13 cellular contexts compared by ENCODE assay signal in genomic region chr16:2043980-2044451, GRCh38. TPM values are rescaled to one million over a fixed set of nuclear protein-coding genes. Genes with fewer than 3 reads are reported as not detected.
A peak's percentile ranks its signal among the peaks of the same experiment; 100 is the strongest.
DNase-seq lines count a peak whose midpoint lies in the region; TF ChIP-seq lines count a peak whose summit lies in the region.
"Had no signal": no experiment of that assay in that cellular context is flagged by ENCODE, and none has a peak within 500 bp of the region (broad histone marks: within the 10 kb centered on the region; RNA-seq: fewer than 3 reads in every experiment).

No MANE protein-coding gene starts in this region.

- H3K36me3 ChIP-seq in CD4-positive, alpha-beta memory T cell (ENCODE audit: insufficient read depth, low read length): no peaks in the 10 kb centered on the region

- H3K27ac ChIP-seq in dorsolateral prefrontal cortex: peak overlapping the region in 35 of 59 donors; percentile 8 to 78 (median 49)
- H3K27ac ChIP-seq in CD4-positive, alpha-beta memory T cell (ENCODE audit: low read depth, low read length): no peak overlapping the region

- TF ChIP-seq CTCF in dorsolateral prefrontal cortex (IDR thresholded peaks at IDR 0.05 in 54 of 56, conservative IDR thresholded peaks at IDR 0.05 in 2 of 56; ENCODE audit: low read depth in 1 of 56, partially characterized antibody in 56 of 56): no peak

- H3K9me3 ChIP-seq in CD4-positive, alpha-beta memory T cell (ENCODE audit: control insufficient read depth in 1 of 2, low read length in 2 of 2): no peaks in the 10 kb centered on the region

- peak overlapping the region in 8 of 59 donors; percentile 0 to 44 (median 10) for H3K4me3 ChIP-seq in dorsolateral prefrontal cortex
- no peak overlapping the region for H3K4me3 ChIP-seq in CD4-positive, alpha-beta memory T cell (ENCODE audit: low read length in 2 of 2)

- CTCF ChIA-PET in CD4-positive, alpha-beta memory T cell (lab: Charles Lee; ENCODE audit: partially characterized antibody): no interaction called here

- no peaks in the 10 kb centered on the region for H3K9me3 Mint-ChIP-seq in CD4-positive, alpha-beta memory T cell
- H3K9me3 Mint-ChIP-seq in immature natural killer cell: no peaks in the 10 kb centered on the region

- no peak overlapping the region for H3K4me3 Mint-ChIP-seq in CD4-positive, alpha-beta memory T cell
- H3K4me3 Mint-ChIP-seq in immature natural killer cell: no peak overlapping the region

- H3K4me1 Mint-ChIP-seq in CD4-positive, alpha-beta memory T cell: peaks cover 11 to 23% (median 17%) of the 10 kb centered on the region in 4 donors
- H3K4me1 Mint-ChIP-seq in immature natural killer cell: peaks cover 15 to 18% of the 10 kb centered on the region in 2 donors

- POLR2A ChIA-PET in CD4-positive, alpha-beta memory T cell (lab: Charles Lee; ENCODE audit: partially characterized antibody): no interaction called here

- no peaks in the 10 kb centered on the region for H3K27me3 ChIP-seq in dorsolateral prefrontal cortex
- H3K27me3 ChIP-seq in CD4-positive, alpha-beta memory T cell (ENCODE audit: insufficient read depth, low read length): no peaks in the 10 kb centered on the region

- H3K4me1 ChIP-seq in CD4-positive, alpha-beta memory T cell (ENCODE audit: insufficient read depth, low read length): peaks cover 21% of the 10 kb centered on the region

- no peaks in the 10 kb centered on the region for H3K27me3 Mint-ChIP-seq in CD4-positive, alpha-beta memory T cell
- H3K27me3 Mint-ChIP-seq in immature natural killer cell (ENCODE audit: low read depth in 3 of 3): peaks cover 0 to 7% (median 0%) of the 10 kb centered on the region in 3 donors

- intact Hi-C loops in dorsolateral prefrontal cortex (cut with DNase I): no loop called here
- intact Hi-C loops in CD4-positive, alpha-beta memory T cell (cut with micrococcal nuclease): no loop called here

- H3K27ac Mint-ChIP-seq in CD4-positive, alpha-beta memory T cell: no peak overlapping the region
- H3K27ac Mint-ChIP-seq in immature natural killer cell: no peak overlapping the region

- H3K36me3 Mint-ChIP-seq in CD4-positive, alpha-beta memory T cell: peaks cover 0 to 5% of the 10 kb centered on the region in 2 donors
- no peaks in the 10 kb centered on the region for H3K36me3 Mint-ChIP-seq in immature natural killer cell

- DNase-seq in NCI-H2227 (lab: John Stamatoyannopoulos, UW; ENCODE audit: unreplicated experiment): peak; percentile 30
- no peak for DNase-seq in NCI-H2227 treated with DMSO at 0.1 percent for 48 hours (lab: John Stamatoyannopoulos, UW)
- peak in 7 of 10 donors; percentile 36 to 83 (median 73) for DNase-seq in dorsolateral prefrontal cortex
- DNase-seq in middle frontal gyrus (ENCODE audit: extremely low spot score, low spot score): peak; percentile 12
- DNase-seq in T-helper 2 cell: no peak
- no peak for DNase-seq in CD4-positive, alpha-beta memory T cell
- DNase-seq in iPS-NIHi11 (ENCODE audit: low spot score): no peak
- DNase-seq in immature natural killer cell: no peak
- DNase-seq: activated T-cell treated with anti-CD3 and anti-CD28 coated beads for 4 hours, NCI-H748 treated with DMSO at 0.1 percent for 48 hours had no signal

RNA-seq across cellular contexts. Expression of gene NTHL1, which starts 3.6 kb away (rescaled TPM):
- 10 to 100 TPM; 12.2 to 41.4 (median 26.0) TPM for total RNA-seq in dorsolateral prefrontal cortex
- 10 to 100 TPM in 1 of 2 experiments, 1 to 10 TPM in 1; 9.3 to 12.0 TPM for total RNA-seq in CD4-positive, alpha-beta memory T cell
- polyA plus RNA-seq in CD4-positive, alpha-beta memory T cell: 10 to 100 TPM; 13.5 to 20.1 TPM
- 10 to 100 TPM; 26.4 to 31.6 (median 29.7) TPM for polyA plus RNA-seq in immature natural killer cell

RNA-seq across cellular contexts. Expression of gene TSC2, which starts 3.8 kb away (rescaled TPM):
- 100 to 1,000 TPM; 129 to 311 (median 193) TPM for total RNA-seq in dorsolateral prefrontal cortex
- total RNA-seq in CD4-positive, alpha-beta memory T cell: 100 to 1,000 TPM; 157 to 177 TPM
- 10 to 100 TPM; 20.7 to 50.8 TPM for polyA plus RNA-seq in CD4-positive, alpha-beta memory T cell
- 10 to 100 TPM; 18.0 to 50.1 (median 29.1) TPM for polyA plus RNA-seq in immature natural killer cell

RNA-seq across cellular contexts. Expression of gene NHERF2, which starts 17.3 kb away (rescaled TPM):
- total RNA-seq in dorsolateral prefrontal cortex: 100 to 1,000 TPM in 28 of 120 experiments, 10 to 100 TPM in 92; 46.4 to 200 (median 84.6) TPM
- 1 to 10 TPM; 1.7 to 2.1 TPM for total RNA-seq in CD4-positive, alpha-beta memory T cell
- under 1 TPM; 0.16 to 0.40 TPM for polyA plus RNA-seq in CD4-positive, alpha-beta memory T cell
- polyA plus RNA-seq in immature natural killer cell: 1 to 10 TPM in 1 of 3 donors, under 1 TPM in 1, not detected in 1; 0.54 to 1.4 TPM

RNA-seq across cellular contexts. Expression of gene NPW, which starts 24.4 kb away (rescaled TPM):
- total RNA-seq in dorsolateral prefrontal cortex: 1 to 10 TPM in 45 of 120 experiments, under 1 TPM in 23, not detected in 52; 0.43 to 4.3 (median 1.1) TPM
- not detected for total RNA-seq in CD4-positive, alpha-beta memory T cell
- not detected for polyA plus RNA-seq in CD4-positive, alpha-beta memory T cell
- polyA plus RNA-seq in immature natural killer cell: not detected
- total RNA-seq: kidney epithelial cell, urinary bladder had no signal
- polyA plus RNA-seq: neural cell had no signal

RNA-seq across cellular contexts. Expression of gene ZNF598, which starts 34.4 kb away (rescaled TPM):
- 10 to 100 TPM; 16.4 to 45.4 (median 29.2) TPM for total RNA-seq in dorsolateral prefrontal cortex
- total RNA-seq in CD4-positive, alpha-beta memory T cell: 10 to 100 TPM; 48.5 to 49.8 TPM
- polyA plus RNA-seq in CD4-positive, alpha-beta memory T cell: 10 to 100 TPM in 1 of 2 donors, 1 to 10 TPM in 1; 3.1 to 10.0 TPM
- polyA plus RNA-seq in immature natural killer cell: 10 to 100 TPM in 1 of 3 donors, 1 to 10 TPM in 2; 1.8 to 10.4 (median 2.9) TPM

Comparison
In these comparisons a context has a peak if more than half of its experiments do, and no peak if none do; other contexts are left out.
1. DNase-seq: peak in NCI-H2227 (single experiment), dorsolateral prefrontal cortex (7 of 10) and middle frontal gyrus (single experiment); none in NCI-H2227 treated with DMSO at 0.1 percent for 48 hours (single experiment), T-helper 2 cell (0 of 5), CD4-positive, alpha-beta memory T cell (0 of 5), iPS-NIHi11 (single experiment) and immature natural killer cell (0 of 3).
2. RNA of gene NHERF2, which starts 17.3 kb away (total RNA-seq): 46.4 to 200 TPM in dorsolateral prefrontal cortex; 1.7 to 2.1 TPM in CD4-positive, alpha-beta memory T cell; every median in the first group is over 10 times any median in the second.